Comparison of ENCODE assay signal across 17 cellular contexts in genomic region chr2:27284989-27285388, GRCh38. TPM values are rescaled to one million over a fixed set of nuclear protein-coding genes. Genes with fewer than 3 reads are reported as not detected.
DNase-seq lines count a peak whose midpoint lies in the region; ATAC-seq, FAIRE-seq and TF ChIP-seq lines count a peak whose summit lies in the region.
"Had no signal": no experiment of that assay in that cellular context is flagged by ENCODE, and none has a peak within 500 bp of the region (broad histone marks: within the 10 kb centered on the region; RNA-seq: fewer than 3 reads in every experiment).

No MANE protein-coding gene starts in this region.

- no peak overlapping the region for H4K8ac ChIP-seq in H1 (ENCODE audit: extremely low read depth, insufficient read depth, low read length)

- no peak overlapping the region for H4K5ac ChIP-seq in H1 (ENCODE audit: insufficient read length, low read depth, low read length)

- H3K23ac ChIP-seq in H1 (ENCODE audit: insufficient read length), result no peak overlapping the region

- no peak overlapping the region for H2AFZ ChIP-seq in H1 (ENCODE audit: low read length)
- H2AFZ ChIP-seq: GM23338 had no signal

- H2BK5ac ChIP-seq in H1 (ENCODE audit: low read depth, low read length), result no peak overlapping the region

- H3K23me2 ChIP-seq in H1 (ENCODE audit: low read depth, low read length), result peaks cover 3% of the 10 kb centered on the region

- H3K56ac ChIP-seq in H1 (replicated peaks; ENCODE audit: insufficient read length, low read depth, low read length), result no peak overlapping the region

- no peaks in the 10 kb centered on the region for H3K79me2 ChIP-seq in H1 (ENCODE audit: control insufficient read depth in 1 of 2, insufficient read depth in 2 of 2, low read length in 2 of 2)

- no peak overlapping the region for H2AK5ac ChIP-seq in H1 (ENCODE audit: low read depth, low read length)

- no peak overlapping the region for H3K4me3 Mint-ChIP-seq in HFFc6
- H3K4me3 Mint-ChIP-seq: CD4-positive, CD25-positive, alpha-beta regulatory T cell; GM23338; H9 had no signal

- no peak overlapping the region for H3K4me2 ChIP-seq in H1 (ENCODE audit: insufficient read depth in 1 of 2, low read depth in 2 of 2, low read length in 2 of 2)
- H3K4me2 ChIP-seq: BLaER1 treated with 17β-estradiol and CSF1 and Interleukin-3, amounts not matched to agents 10 nM and 100 nM; GM23338 had no signal

- no peak for TF ChIP-seq RAD21 in H1 (IDR thresholded peaks at IDR 0.05 in 1 of 2, conservative IDR thresholded peaks at IDR 0.05 in 1 of 2; ENCODE audit: low read depth in 2 of 2, low read length in 2 of 2)

- no peaks in the 10 kb centered on the region for H3K36me3 ChIP-seq in left ventricle myocardium inferior
- no peaks in the 10 kb centered on the region for H3K36me3 ChIP-seq in H1 (ENCODE audit: control insufficient read depth in 2 of 4, insufficient read depth in 4 of 4, low read length in 3 of 4)
- H3K36me3 ChIP-seq: BLaER1 treated with 17β-estradiol and CSF1 and Interleukin-3, amounts not matched to agents 10 nM and 100 nM had no signal

- H4K91ac ChIP-seq in H1 (replicated peaks; ENCODE audit: insufficient read length, low read length), result no peak overlapping the region

- H4K20me1 ChIP-seq in H1 (replicated peaks in 1 of 2; ENCODE audit: control insufficient read depth in 1 of 2, insufficient read depth in 2 of 2, low read length in 2 of 2), result no peaks in the 10 kb centered on the region
- H4K20me1 ChIP-seq: BLaER1 treated with 17β-estradiol and CSF1 and Interleukin-3, amounts not matched to agents 10 nM and 100 nM had no signal

- no peak overlapping the region for H3K14ac ChIP-seq in H1 (ENCODE audit: insufficient read length)

- H3K4me1 ChIP-seq in left ventricle myocardium inferior, result peaks cover 56% of the 10 kb centered on the region
- peaks cover 4 to 18% (median 13%) of the 10 kb centered on the region in 4 experiments for H3K4me1 ChIP-seq in H1 (replicated peaks in 1 of 4; ENCODE audit: control insufficient read depth in 3 of 4, insufficient read depth in 4 of 4, low read length in 3 of 4)

- H3K27ac ChIP-seq in left ventricle myocardium inferior (replicated peaks) (peak overlapping the region; percentile 93), H1 (ENCODE audit: low read depth, low read length) (no peak overlapping the region)
- H3K27ac ChIP-seq: BLaER1 treated with 17β-estradiol and CSF1 and Interleukin-3, amounts not matched to agents 10 nM and 100 nM had no signal

- 0 out of 2 replicates have a peak overlapping the region, but pooled peaks have one; percentile 32 for H2BK15ac ChIP-seq in H1 (ENCODE audit: low read length)

- H2BK20ac ChIP-seq in H1 (ENCODE audit: low read length), result no peak overlapping the region

- CTCF ChIA-PET in H1 (lab: Charles Lee; ENCODE audit: partially characterized antibody), result interaction anchor here (0.6 to 20.2 kb wide), 8 partner anchors 9 to 204 kb away, joined by 3 to 413 read pairs (median 4); partner anchors contain the start of gene SLC30A3

- ATAC-seq in left cardiac atrium, result no peak
- ATAC-seq in GM21528 (IDR thresholded peaks at IDR 0.05; ENCODE audit: low FRiP score, unreplicated experiment), result no peak
- ATAC-seq: GM23338, HepG2 had no signal

- H3K9me3 ChIP-seq in left ventricle myocardium inferior (replicated peaks), result no peaks in the 10 kb centered on the region
- no peaks in the 10 kb centered on the region for H3K9me3 ChIP-seq in H1 (ENCODE audit: insufficient read depth in 2 of 2, low read depth in 1 of 2, low read length in 1 of 2)
- H3K9me3 ChIP-seq: BLaER1 treated with 17β-estradiol and CSF1 and Interleukin-3, amounts not matched to agents 10 nM and 100 nM had no signal

- no peak overlapping the region for H2BK120ac ChIP-seq in H1 (replicated peaks; ENCODE audit: low read depth, low read length)

- peaks cover 40% of the 10 kb centered on the region for H3K4me1 Mint-ChIP-seq in HFFc6 (ENCODE audit: low read depth)

- no peak overlapping the region for H3K18ac ChIP-seq in H1 (ENCODE audit: extremely low read depth, low read length)

- intact Hi-C loops in left ventricle myocardium inferior (cut with micrococcal nuclease) (no loop called here), left cardiac atrium (cut with DNase I) (loop anchor here in 1 of 2 donors (10.0 kb wide), 1 partner anchor 190 kb away; no protein-coding TSS in a partner anchor), posterior vena cava (cut with DNase I) (loop anchor here in 1 of 2 donors (10.0 kb wide), 1 partner anchor 320 kb away; no protein-coding TSS in a partner anchor)

- no peaks in the 10 kb centered on the region for H3K79me1 ChIP-seq in H1 (ENCODE audit: low read depth, low read length)

- 95% methylated on average over 1 of the region's 1 CpG; no CpG with 5 or more reads in 1 of the 2 experiments for WGBS in H1 (ENCODE audit: extremely low coverage in 1 of 2, insufficient coverage in 1 of 2, insufficient read length in 1 of 2, insufficient replicate concordance in 2 of 2, low coverage in 1 of 2, low lambda C conversion rate in 2 of 2, missing lambda C conversion rate in 1 of 2), 2 experiments

- no peak for TF ChIP-seq EP300 in H1 (IDR thresholded peaks at IDR 0.05; ENCODE audit: borderline replicate concordance in 1 of 2, low read depth in 2 of 2, low read length in 2 of 2)

- no peak for TF ChIP-seq POLR2A in H1 (IDR thresholded peaks at IDR 0.05; ENCODE audit: control extremely low read depth in 1 of 2, low read depth in 2 of 2, low read length in 2 of 2)

- H3K4me3 ChIP-seq in left ventricle myocardium inferior (peak overlapping the region; percentile 74), H1 (ENCODE audit: extremely low read depth in 1 of 4, insufficient read depth in 2 of 4, low read depth in 3 of 4, low read length in 4 of 4) (no peak overlapping the region)
- H3K4me3 ChIP-seq: BLaER1 treated with 17β-estradiol and CSF1 and Interleukin-3, amounts not matched to agents 10 nM and 100 nM; GM23338 had no signal

- TF ChIP-seq CTCF in left ventricle myocardium inferior (IDR thresholded peaks at IDR 0.05; ENCODE audit: borderline replicate concordance) (no peak), H1 (IDR thresholded peaks at IDR 0.05; ENCODE audit: control extremely low read depth in 1 of 3, insufficient read depth in 1 of 3, low read depth in 1 of 3, low read length in 3 of 3) (no peak), HFFc6 (IDR thresholded peaks at IDR 0.05) (no peak)

- no peak overlapping the region for H3K4ac ChIP-seq in H1 (replicated peaks; ENCODE audit: insufficient read length, low read depth, low read length)

- POLR2A ChIA-PET in H1 (lab: Charles Lee; ENCODE audit: partially characterized antibody), result interaction anchor here (1.5 to 11.9 kb wide), 3 partner anchors 12 to 37 kb away, joined by 4 to 149 read pairs (median 5); partner anchors contain the start of gene UCN

- DNase-seq in left ventricle myocardium inferior, result no peak
- no peak for DNase-seq in left cardiac atrium
- no peak for DNase-seq in H1 (ENCODE audit: low read depth in 1 of 2, low spot score in 2 of 2)
- peak; percentile 2 for DNase-seq in posterior vena cava (ENCODE audit: low spot score)
- peak; percentile 59 for DNase-seq in superior temporal gyrus (ENCODE audit: extremely low spot score)
- no peak for DNase-seq in HFFc6
- DNase-seq: ACHN; CD4-positive, CD25-positive, alpha-beta regulatory T cell; DMS53; GF-D8; H9 had no signal

- H3K36me3 Mint-ChIP-seq in HFFc6 (ENCODE audit: low read depth), result no peaks in the 10 kb centered on the region
- H3K36me3 Mint-ChIP-seq: CD4-positive, CD25-positive, alpha-beta regulatory T cell had no signal

- FAIRE-seq in H1 (lab: Jason Lieb, UNC), result no peak
- FAIRE-seq: HepG2, HTR-8/SVneo had no signal

- H3K27me3 Mint-ChIP-seq in HFFc6 (ENCODE audit: insufficient read depth), result peaks cover 48% of the 10 kb centered on the region

- H3K27me3 ChIP-seq in left ventricle myocardium inferior (ENCODE audit: low read depth) (peaks cover 32% of the 10 kb centered on the region), H1 (replicated peaks in 1 of 4; ENCODE audit: control insufficient read depth in 3 of 4, extremely low read depth in 1 of 4, insufficient read depth in 3 of 4, low read length in 3 of 4) (peaks cover 0 to 4% (median 0%) of the 10 kb centered on the region in 4 experiments; a peak in 1 of 7 replicates)
- H3K27me3 ChIP-seq: BLaER1 treated with 17β-estradiol and CSF1 and Interleukin-3, amounts not matched to agents 10 nM and 100 nM had no signal

- no peak overlapping the region for H2BK12ac ChIP-seq in H1 (ENCODE audit: low read depth, low read length)

- H3K27ac Mint-ChIP-seq in HFFc6, result no peak overlapping the region
- H3K27ac Mint-ChIP-seq: GM23338, H9 had no signal

- no peaks in the 10 kb centered on the region for H3K9me3 Mint-ChIP-seq in HFFc6
- H3K9me3 Mint-ChIP-seq: GM23338, H9 had no signal

- H3K9ac ChIP-seq in H1 (replicated peaks in 1 of 4; ENCODE audit: extremely low read depth in 1 of 4, low read depth in 3 of 4, low read length in 3 of 4), result no peak overlapping the region
- H3K9ac ChIP-seq: BLaER1 treated with 17β-estradiol and CSF1 and Interleukin-3, amounts not matched to agents 10 nM and 100 nM had no signal

RNA-seq across cellular contexts. Expression of gene TRIM54, which starts 2.8 kb away (rescaled TPM):
- total RNA-seq in left ventricle myocardium inferior, result 285 TPM
- total RNA-seq in left cardiac atrium, result 100 to 1,000 TPM in 1 of 2 donors, 10 to 100 TPM in 1; 92.1 to 105 TPM
- 3.9 and 4.2 TPM in 2 replicates for total RNA-seq in H1 (2021; fragmentation: NEBNext Ultra II Directional; extraction: Animal tissue kit (Norgen Biotek cat#: 25700))
- 5.8 and 6.1 TPM in 2 replicates for polyA plus RNA-seq in H1 (2011; rRNA removed)
- 7.8 TPM for polyA plus RNA-seq in H1 (2011; cell fraction: cytosol; rRNA removed)
- 12.0 TPM for polyA plus RNA-seq in H1 (2011; cell fraction: nucleus; rRNA removed)
- 4.3 to 7.4 TPM (median 6.5 TPM) in 4 replicates for polyA plus RNA-seq in H1 (2012, experiment 1 of 2)
- 3.4 TPM for polyA plus RNA-seq in H1 (2012, experiment 2 of 2)
- polyA plus RNA-seq in H1 (2013, experiment 1 of 2), result 2.9 TPM
- 2.2 TPM for polyA plus RNA-seq in H1 (2013, experiment 2 of 2)
- polyA minus RNA-seq in H1 (2011; rRNA and poly(A)+ RNA removed), result 4.3 and 5.3 TPM in 2 replicates
- polyA minus RNA-seq in H1 (2011; cell fraction: cytosol; rRNA and poly(A)+ RNA removed), result 1.8 TPM
- polyA minus RNA-seq in H1 (2011; cell fraction: nucleus; rRNA and poly(A)+ RNA removed), result 2.7 TPM
- under 1 TPM; 0.32 to 0.52 TPM for total RNA-seq in posterior vena cava
- total RNA-seq in HFFc6 (2021; fragmentation: NEBNext Ultra II Directional; extraction: Animal tissue kit (Norgen Biotek cat#: 25700)), result not detected
- total RNA-seq: CD4-positive, CD25-positive, alpha-beta regulatory T cell had no signal

RNA-seq across cellular contexts. Expression of gene DNAJC5G, which starts 9.8 kb away (rescaled TPM):
- 1.2 TPM for total RNA-seq in left ventricle myocardium inferior
- total RNA-seq in left cardiac atrium, result under 1 TPM; 0.41 to 0.71 TPM
- 1.4 TPM in 2 replicates for total RNA-seq in H1 (2021; fragmentation: NEBNext Ultra II Directional; extraction: Animal tissue kit (Norgen Biotek cat#: 25700))
- 0.75 and 0.83 TPM in 2 replicates for polyA plus RNA-seq in H1 (2011; rRNA removed)
- 1.0 TPM for polyA plus RNA-seq in H1 (2011; cell fraction: cytosol; rRNA removed)
- polyA plus RNA-seq in H1 (2011; cell fraction: nucleus; rRNA removed), result 2.6 TPM
- polyA plus RNA-seq in H1 (2012, experiment 1 of 2), result 0.86 to 1.3 TPM (median 1.1 TPM) in 4 replicates
- 0.18 TPM for polyA plus RNA-seq in H1 (2012, experiment 2 of 2)
- 0.51 TPM for polyA plus RNA-seq in H1 (2013, experiment 1 of 2)
- polyA plus RNA-seq in H1 (2013, experiment 2 of 2), result 0.63 TPM
- polyA minus RNA-seq in H1 (2011; rRNA and poly(A)+ RNA removed), result 0.60 and 1.7 TPM in 2 replicates
- 1.2 TPM for polyA minus RNA-seq in H1 (2011; cell fraction: cytosol; rRNA and poly(A)+ RNA removed)
- 1.00 TPM for polyA minus RNA-seq in H1 (2011; cell fraction: nucleus; rRNA and poly(A)+ RNA removed)
- total RNA-seq in posterior vena cava, result 1 to 10 TPM in 1 of 2 donors, under 1 TPM in 1; 0.19 to 1.0 TPM
- not detected for total RNA-seq in HFFc6 (2021; fragmentation: NEBNext Ultra II Directional; extraction: Animal tissue kit (Norgen Biotek cat#: 25700))
- total RNA-seq: A172; CD4-positive, CD25-positive, alpha-beta regulatory T cell; HepG2 had no signal
- polyA plus RNA-seq: CD4-positive, CD25-positive, alpha-beta regulatory T cell; GM23338 had no signal

RNA-seq across cellular contexts. Expression of gene SLC30A3, which starts 22.1 kb away (rescaled TPM):
- total RNA-seq in left ventricle myocardium inferior, result 5.9 TPM
- total RNA-seq in left cardiac atrium, result 1 to 10 TPM; 4.8 to 5.7 TPM
- 15.2 and 16.1 TPM in 2 replicates for total RNA-seq in H1 (2021; fragmentation: NEBNext Ultra II Directional; extraction: Animal tissue kit (Norgen Biotek cat#: 25700))
- 30.7 and 48.7 TPM in 2 replicates for polyA plus RNA-seq in H1 (2011; rRNA removed)
- polyA plus RNA-seq in H1 (2011; cell fraction: cytosol; rRNA removed), result 26.6 TPM
- 50.1 TPM for polyA plus RNA-seq in H1 (2011; cell fraction: nucleus; rRNA removed)
- polyA plus RNA-seq in H1 (2012, experiment 1 of 2), result 9.2 to 18.3 TPM (median 16.3 TPM) in 4 replicates
- 11.6 TPM for polyA plus RNA-seq in H1 (2012, experiment 2 of 2)
- polyA plus RNA-seq in H1 (2013, experiment 1 of 2), result 11.0 TPM
- 13.3 TPM for polyA plus RNA-seq in H1 (2013, experiment 2 of 2)
- polyA minus RNA-seq in H1 (2011; rRNA and poly(A)+ RNA removed), result 8.9 and 11.3 TPM in 2 replicates
- polyA minus RNA-seq in H1 (2011; cell fraction: cytosol; rRNA and poly(A)+ RNA removed), result 13.8 TPM
- 11.0 TPM for polyA minus RNA-seq in H1 (2011; cell fraction: nucleus; rRNA and poly(A)+ RNA removed)
- total RNA-seq in posterior vena cava, result 1 to 10 TPM in 1 of 2 donors, under 1 TPM in 1; 0.24 to 1.4 TPM
- not detected for total RNA-seq in HFFc6 (2021; fragmentation: NEBNext Ultra II Directional; extraction: Animal tissue kit (Norgen Biotek cat#: 25700))

RNA-seq across cellular contexts. Expression of gene UCN, which starts 23.3 kb away (rescaled TPM):
- total RNA-seq in left ventricle myocardium inferior (1.5 TPM), left cardiac atrium (1 to 10 TPM; 1.2 to 1.6 TPM), posterior vena cava (1 to 10 TPM in 1 of 2 donors, under 1 TPM in 1; 0.95 to 1.2 TPM)
- not detected in 2 replicates for total RNA-seq in H1 (2021; fragmentation: NEBNext Ultra II Directional; extraction: Animal tissue kit (Norgen Biotek cat#: 25700))
- polyA plus RNA-seq in H1 (2011; rRNA removed), result 0.35 and 0.93 TPM in 2 replicates
- polyA plus RNA-seq in H1 (2011; cell fraction: cytosol; rRNA removed), result 0.58 TPM
- polyA plus RNA-seq in H1 (2011; cell fraction: nucleus; rRNA removed), result 1.6 TPM
- 0.38 to 0.58 TPM (median 0.43 TPM) in 3 of 4 replicates, not detected in the other for polyA plus RNA-seq in H1 (2012, experiment 1 of 2)
- polyA plus RNA-seq in H1 (2012, experiment 2 of 2), result not detected
- 0.28 TPM for polyA plus RNA-seq in H1 (2013, experiment 1 of 2)
- 0.15 TPM for polyA plus RNA-seq in H1 (2013, experiment 2 of 2)
- polyA minus RNA-seq in H1 (2011; rRNA and poly(A)+ RNA removed), result not detected in 2 replicates
- polyA minus RNA-seq in H1 (2011; cell fraction: cytosol; rRNA and poly(A)+ RNA removed), result not detected
- polyA minus RNA-seq in H1 (2011; cell fraction: nucleus; rRNA and poly(A)+ RNA removed), result not detected
- total RNA-seq in HFFc6 (2021; fragmentation: NEBNext Ultra II Directional; extraction: Animal tissue kit (Norgen Biotek cat#: 25700)), result under 1 TPM; 0.46 to 0.88 (median 0.73) TPM

RNA-seq across cellular contexts. Expression of gene MPV17, which starts 37.9 kb away (rescaled TPM):
- total RNA-seq in left ventricle myocardium inferior (59.2 TPM), left cardiac atrium (10 to 100 TPM; 52.7 to 60.9 TPM), posterior vena cava (10 to 100 TPM; 59.3 to 69.0 TPM)
- total RNA-seq in H1 (2021; fragmentation: NEBNext Ultra II Directional; extraction: Animal tissue kit (Norgen Biotek cat#: 25700)), result 45.2 and 46.1 TPM in 2 replicates
- 148 and 181 TPM in 2 replicates for polyA plus RNA-seq in H1 (2011; rRNA removed)
- polyA plus RNA-seq in H1 (2011; cell fraction: cytosol; rRNA removed), result 116 TPM
- polyA plus RNA-seq in H1 (2011; cell fraction: nucleus; rRNA removed), result 98.4 TPM
- polyA plus RNA-seq in H1 (2012, experiment 1 of 2), result 73.4 to 78.7 TPM (median 77.0 TPM) in 4 replicates
- 91.9 TPM for polyA plus RNA-seq in H1 (2012, experiment 2 of 2)
- polyA plus RNA-seq in H1 (2013, experiment 1 of 2), result 93.7 TPM
- polyA plus RNA-seq in H1 (2013, experiment 2 of 2), result 97.7 TPM
- 104 and 115 TPM in 2 replicates for polyA minus RNA-seq in H1 (2011; rRNA and poly(A)+ RNA removed)
- polyA minus RNA-seq in H1 (2011; cell fraction: cytosol; rRNA and poly(A)+ RNA removed), result 27.7 TPM
- 39.2 TPM for polyA minus RNA-seq in H1 (2011; cell fraction: nucleus; rRNA and poly(A)+ RNA removed)
- total RNA-seq in HFFc6 (2021; fragmentation: NEBNext Ultra II Directional; extraction: Animal tissue kit (Norgen Biotek cat#: 25700)), result 10 to 100 TPM; 72.5 to 89.8 (median 83.5) TPM

Comparison
In these comparisons a context has a peak if more than half of its experiments do, and no peak if none do; other contexts are left out.
1. DNase-seq: peak in posterior vena cava (single experiment) and superior temporal gyrus (single experiment); none in left ventricle myocardium inferior (single experiment), left cardiac atrium (single experiment), H1 (0 of 2) and HFFc6 (single experiment).
2. RNA of gene TRIM54, which starts 2.8 kb away (total RNA-seq): 285 TPM in left ventricle myocardium inferior (single experiment) and 92.1 to 105 TPM in left cardiac atrium; 3.9 to 4.2 TPM in H1, 0.32 to 0.52 TPM in posterior vena cava and not detected in HFFc6; every median in the first group is over 10 times any median in the second.